ENCODE assay signal across 26 cellular contexts in the genomic region with DNA sequence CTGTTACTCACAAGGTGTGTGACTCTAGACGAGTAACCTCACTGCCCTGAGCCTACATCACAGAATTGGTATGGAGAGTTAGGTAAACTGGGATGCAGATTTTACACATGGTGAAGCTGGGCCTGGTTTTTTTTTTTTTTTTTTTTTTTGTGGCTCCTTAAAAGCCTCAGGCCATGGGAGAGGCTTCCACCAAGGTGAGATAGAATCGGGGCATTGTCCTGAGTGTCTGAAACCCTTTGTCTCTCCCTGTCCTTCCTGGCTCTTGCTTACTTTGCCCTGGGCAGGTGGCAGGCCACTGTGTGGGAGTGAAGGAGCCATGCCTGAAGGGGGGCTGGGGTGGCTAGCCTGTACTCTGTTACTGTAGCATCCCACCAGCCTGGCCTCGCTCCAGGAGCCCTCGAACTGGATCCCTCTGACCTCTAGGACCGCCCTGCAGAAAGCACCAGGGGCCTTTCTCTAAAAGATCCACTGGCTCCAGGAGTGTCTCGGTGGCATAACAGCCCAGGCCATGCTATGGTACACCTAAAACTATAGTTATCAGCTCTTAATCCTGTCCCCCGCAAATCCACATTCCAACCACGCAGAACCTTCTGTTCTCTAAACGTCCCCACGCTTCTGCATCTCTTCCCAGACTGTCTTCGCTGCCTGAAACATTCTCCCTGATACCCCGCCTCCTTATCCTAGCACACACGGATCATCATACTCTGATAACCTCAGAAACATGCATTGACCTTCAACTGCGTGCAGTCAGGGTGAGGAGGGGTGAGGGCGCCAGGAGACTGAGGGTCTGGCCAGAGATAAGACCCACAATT. TPM values are rescaled to one million over a fixed set of nuclear protein-coding genes. Genes with fewer than 3 reads are reported as not detected.
DNase-seq lines count a peak whose midpoint lies in the region; ATAC-seq and TF ChIP-seq lines count a peak whose summit lies in the region.
"Had no signal": no experiment of that assay in that cellular context is flagged by ENCODE, and none has a peak within 500 bp of the region (broad histone marks: within the 10 kb centered on the region; RNA-seq: fewer than 3 reads in every experiment).

No MANE protein-coding gene starts in this region.

- WGBS in endodermal cell (ENCODE audit: insufficient coverage in 1 of 2, insufficient read length in 1 of 2), 2 experiments: 88 to 89% methylated on average over 8 to 15 of the region's 15 CpGs
- no CpG with 5 or more reads among the region's 15 CpGs for WGBS in trophoblast cell (ENCODE audit: extremely low coverage, insufficient coverage, insufficient read length)

- H3K9me3 ChIP-seq in BLaER1 treated with 17β-estradiol and CSF1 and Interleukin-3, amounts not matched to agents 10 nM and 100 nM (replicated peaks in 1 of 11): no peaks in the 10 kb centered on the region
- no peaks in the 10 kb centered on the region for H3K9me3 ChIP-seq in PC-3 (ENCODE audit: low read length)
- H3K9me3 ChIP-seq in endodermal cell (ENCODE audit: control insufficient read depth, low read length): no peaks in the 10 kb centered on the region
- H3K9me3 ChIP-seq in trophoblast cell (ENCODE audit: insufficient read depth, low read depth, low read length): no peaks in the 10 kb centered on the region
- H3K9me3 ChIP-seq: adrenal gland, neutrophil, psoas muscle had no signal

- intact Hi-C loops in PC-3 (cut with micrococcal nuclease): no loop called here

- H3K23ac ChIP-seq in trophoblast cell (ENCODE audit: low read length): no peak overlapping the region

- H4K91ac ChIP-seq in trophoblast cell (ENCODE audit: low read depth, low read length): no peak overlapping the region

- H3K18ac ChIP-seq in trophoblast cell (ENCODE audit: low read length): no peak overlapping the region

- peaks cover 52% of the 10 kb centered on the region for H3K4me1 Mint-ChIP-seq in endodermal cell
- H3K4me1 Mint-ChIP-seq: stimulated activated memory B cell treated with anti-CD40 and anti-IgM and Interleukin-4, amounts not matched to agents 10 μg/mL and 1 μg/mL and 100 μg/mL, for 72 hours had no signal

- no peak overlapping the region for H2BK12ac ChIP-seq in trophoblast cell (ENCODE audit: low read length)

- peak overlapping the region in 9 of 11 experiments; percentile 44 to 94 (median 80); a peak in 17 of 22 replicates for H3K4me2 ChIP-seq in BLaER1 treated with 17β-estradiol and CSF1 and Interleukin-3, amounts not matched to agents 10 nM and 100 nM
- H3K4me2 ChIP-seq in PC-3 (ENCODE audit: low read length) (no peak overlapping the region), trophoblast cell (ENCODE audit: low read length) (no peak overlapping the region)

- H3K79me2 ChIP-seq in PC-3 (ENCODE audit: low read length) (no peaks in the 10 kb centered on the region), trophoblast cell (ENCODE audit: control insufficient read depth, insufficient read depth, low read length, poor library complexity) (no peaks in the 10 kb centered on the region)

- peaks cover 41% of the 10 kb centered on the region for H3K27me3 Mint-ChIP-seq in endodermal cell (ENCODE audit: insufficient read depth)

- H4K12ac ChIP-seq in trophoblast cell (ENCODE audit: low read depth, low read length): no peak overlapping the region

- H3K27ac Mint-ChIP-seq in endodermal cell: no peak overlapping the region
- H3K27ac Mint-ChIP-seq: dendritic cell treated with granulocyte-macrophage colony-stimulating factor and Interleukin-4, amounts not matched to agents 40 ng/mL and 50 ng/mL, for 4 days; stimulated activated memory B cell treated with anti-CD40 and anti-IgM and Interleukin-4, amounts not matched to agents 10 μg/mL and 1 μg/mL and 100 μg/mL, for 72 hours had no signal

- no peak for ATAC-seq in PC-3
- ATAC-seq: psoas muscle; stimulated activated memory B cell treated with anti-CD40 and anti-IgM and Interleukin-4, amounts not matched to agents 10 μg/mL and 1 μg/mL and 100 μg/mL, for 72 hours had no signal

- no peak overlapping the region for H3K4me3 ChIP-seq in BLaER1 treated with 17β-estradiol and CSF1 and Interleukin-3, amounts not matched to agents 10 nM and 100 nM
- H3K4me3 ChIP-seq in PC-3 (ENCODE audit: low read length) (no peak overlapping the region), endodermal cell (ENCODE audit: low read length) (no peak overlapping the region), trophoblast cell (ENCODE audit: low read depth, low read length) (no peak overlapping the region)
- H3K4me3 ChIP-seq: adrenal gland, psoas muscle had no signal

- TF ChIP-seq CTCF in PC-3 (conservative IDR thresholded peaks at IDR 0.05; ENCODE audit: low read depth, low read length): no peak
- no peak for TF ChIP-seq CTCF in endodermal cell (conservative IDR thresholded peaks at IDR 0.05)

- H2AK5ac ChIP-seq in trophoblast cell (ENCODE audit: low read length): no peak overlapping the region

- no TSS peak for BruUV-seq in PC-3 (replicated peaks; lab: Mats Ljungman, UMichigan)

- DNase-seq in PC-3 (peak; percentile 7), endodermal cell (peak; percentile 43), trophoblast cell (peak; percentile 54 to 86), GM19240 (ENCODE audit: insufficient read length, low spot score) (no peak), NK-92 (lab: John Stamatoyannopoulos, UW; ENCODE audit: unreplicated experiment) (no peak), dermis blood vessel endothelial cell (no peak)
- DNase-seq: activated CD4-positive, alpha-beta T cell treated with anti-CD3 and anti-CD28 coated beads, Interleukin-2, amount 50 U/mL, for 48 hours; brain microvascular endothelial cell; IMR-90; kidney glomerular epithelial cell; NCI-H1092; NCI-H187 treated with DMSO at 0.1 percent for 48 hours; NCI-H2227 treated with DMSO at 0.1 percent for 48 hours; NCI-H82; psoas muscle; SHP77; stimulated activated CD4-positive, alpha-beta T cell treated with anti-CD3 and anti-CD28 coated beads, Interleukin-4, amount 100 ng/mL, for 1 hour had no signal

- 0 out of 22 replicates have a peak, but pooled peaks cover 0 to 3% (median 0%) of the 10 kb centered on the region in 11 experiments for H3K27me3 ChIP-seq in BLaER1 treated with 17β-estradiol and CSF1 and Interleukin-3, amounts not matched to agents 10 nM and 100 nM
- no peaks in the 10 kb centered on the region for H3K27me3 ChIP-seq in PC-3 (ENCODE audit: low read length)
- H3K27me3 ChIP-seq in endodermal cell (ENCODE audit: control insufficient read depth, insufficient read depth, low read length, poor library complexity, severe bottlenecking): peaks cover 33% of the 10 kb centered on the region
- H3K27me3 ChIP-seq in trophoblast cell (ENCODE audit: insufficient read depth, low read length): no peaks in the 10 kb centered on the region
- H3K27me3 ChIP-seq: adrenal gland, neutrophil had no signal

- no peak overlapping the region for H3K4me3 Mint-ChIP-seq in endodermal cell
- H3K4me3 Mint-ChIP-seq: CD14-positive monocyte; dendritic cell treated with granulocyte-macrophage colony-stimulating factor and Interleukin-4, amounts not matched to agents 40 ng/mL and 50 ng/mL, for 4 days; stimulated activated memory B cell treated with anti-CD40 and anti-IgM and Interleukin-4, amounts not matched to agents 10 μg/mL and 1 μg/mL and 100 μg/mL, for 72 hours had no signal

- H3K79me1 ChIP-seq in trophoblast cell (ENCODE audit: low read length): no peaks in the 10 kb centered on the region

- CTCF ChIA-PET in PC-3 (lab: Charles Lee): no interaction called here

- no peak overlapping the region for H4K8ac ChIP-seq in trophoblast cell (ENCODE audit: low read depth, low read length)

- peaks cover 20 to 100% (median 77%) of the 10 kb centered on the region in 10 experiments for H3K4me1 ChIP-seq in BLaER1 treated with 17β-estradiol and CSF1 and Interleukin-3, amounts not matched to agents 10 nM and 100 nM
- H3K4me1 ChIP-seq in PC-3 (ENCODE audit: insufficient read depth, low read length) (peaks cover 8% of the 10 kb centered on the region; the same call in 1 of the 2 replicates), endodermal cell (ENCODE audit: control insufficient read depth, insufficient read depth, low read length) (peaks cover 22% of the 10 kb centered on the region), trophoblast cell (ENCODE audit: control insufficient read depth in 1 of 2, insufficient read depth in 2 of 2, low read length in 2 of 2) (peaks cover 2 to 4% of the 10 kb centered on the region in 2 experiments)
- H3K4me1 ChIP-seq: adrenal gland, psoas muscle had no signal

- H2AFZ ChIP-seq in PC-3 (ENCODE audit: low read length): no peak overlapping the region
- H2AFZ ChIP-seq in trophoblast cell (ENCODE audit: insufficient read depth, low read length, poor library complexity): no peak overlapping the region

- H3K9me3 Mint-ChIP-seq in endodermal cell: no peaks in the 10 kb centered on the region
- H3K9me3 Mint-ChIP-seq: CD14-positive monocyte; dendritic cell treated with granulocyte-macrophage colony-stimulating factor and Interleukin-4, amounts not matched to agents 40 ng/mL and 50 ng/mL, for 4 days; stimulated activated memory B cell treated with anti-CD40 and anti-IgM and Interleukin-4, amounts not matched to agents 10 μg/mL and 1 μg/mL and 100 μg/mL, for 72 hours had no signal

- H3K9me2 ChIP-seq in PC-3 (replicated peaks; ENCODE audit: low read length): no peaks in the 10 kb centered on the region

- H2BK120ac ChIP-seq in trophoblast cell (ENCODE audit: insufficient read depth, low read length, poor library complexity): no peak overlapping the region

- H2BK5ac ChIP-seq in trophoblast cell (ENCODE audit: low read depth, low read length, poor library complexity): no peak overlapping the region

- H3K36me3 ChIP-seq in BLaER1 treated with 17β-estradiol and CSF1 and Interleukin-3, amounts not matched to agents 10 nM and 100 nM: no peaks in the 10 kb centered on the region
- H3K36me3 ChIP-seq in PC-3 (ENCODE audit: low read depth, low read length) (no peaks in the 10 kb centered on the region), endodermal cell (ENCODE audit: control insufficient read depth, insufficient read depth, low read length) (no peaks in the 10 kb centered on the region), trophoblast cell (ENCODE audit: control insufficient read depth in 1 of 2, insufficient read depth in 2 of 2, low read length in 2 of 2) (no peaks in the 10 kb centered on the region)
- H3K36me3 ChIP-seq: adrenal gland, brain microvascular endothelial cell, neutrophil had no signal

- H3K27ac ChIP-seq in BLaER1 treated with 17β-estradiol and CSF1 and Interleukin-3, amounts not matched to agents 10 nM and 100 nM: peak overlapping the region in 5 of 11 experiments; percentile 8 to 53 (median 26); a peak in 5 of 22 replicates
- H3K27ac ChIP-seq in PC-3 (ENCODE audit: low read length) (no peak overlapping the region), endodermal cell (ENCODE audit: low read depth, low read length) (no peak overlapping the region), trophoblast cell (ENCODE audit: low read depth, low read length) (no peak overlapping the region)
- H3K27ac ChIP-seq: adrenal gland, brain microvascular endothelial cell, neutrophil, psoas muscle had no signal

- H3K14ac ChIP-seq in trophoblast cell (ENCODE audit: low read length): no peak overlapping the region

- H3F3A ChIP-seq in PC-3 (ENCODE audit: low read length, unreplicated experiment): no peaks in the 10 kb centered on the region

- H4K20me1 ChIP-seq in BLaER1 treated with 17β-estradiol and CSF1 and Interleukin-3, amounts not matched to agents 10 nM and 100 nM: no peaks in the 10 kb centered on the region
- no peaks in the 10 kb centered on the region for H4K20me1 ChIP-seq in PC-3 (ENCODE audit: low read length)

- no peak overlapping the region for H3K4ac ChIP-seq in trophoblast cell (ENCODE audit: low read depth, low read length)

- H3K9ac ChIP-seq in BLaER1 treated with 17β-estradiol and CSF1 and Interleukin-3, amounts not matched to agents 10 nM and 100 nM: no peak overlapping the region
- H3K9ac ChIP-seq in PC-3 (ENCODE audit: low read length) (no peak overlapping the region), endodermal cell (ENCODE audit: extremely low read depth, low read length, poor library complexity, severe bottlenecking) (no peak overlapping the region), trophoblast cell (ENCODE audit: low read length) (no peak overlapping the region)

- POLR2A ChIA-PET in PC-3 (lab: Charles Lee; ENCODE audit: unreplicated experiment): no interaction called here

- H3K36me3 Mint-ChIP-seq in endodermal cell (ENCODE audit: low read depth): no peaks in the 10 kb centered on the region
- H3K36me3 Mint-ChIP-seq: CD14-positive monocyte; stimulated activated memory B cell treated with anti-CD40 and anti-IgM and Interleukin-4, amounts not matched to agents 10 μg/mL and 1 μg/mL and 100 μg/mL, for 72 hours had no signal

RNA-seq across cellular contexts. Expression of a gene that starts 1.7 kb away (rescaled TPM):
- total RNA-seq in PC-3 (2014; rRNA removed): not detected in 2 replicates
- total RNA-seq in endodermal cell: not detected
- polyA plus RNA-seq in endodermal cell (2013, experiment 1 of 2): not detected
- polyA plus RNA-seq in endodermal cell (2013, experiment 2 of 2): not detected
- not detected in 2 replicates for polyA plus RNA-seq in trophoblast cell (2013)
- total RNA-seq in dermis blood vessel endothelial cell: not detected in 2 replicates
- total RNA-seq: adrenal gland, glomerular endothelial cell, IMR-90, psoas muscle, urinary bladder had no signal
- polyA plus RNA-seq: AG04450, CD14-positive monocyte, IMR-90 had no signal

RNA-seq across cellular contexts. Expression of a gene that starts 34.4 kb away (rescaled TPM):
- total RNA-seq in PC-3 (2014; rRNA removed) (not detected in 2 replicates), endodermal cell (not detected), dermis blood vessel endothelial cell (not detected in 2 replicates)
- not detected for polyA plus RNA-seq in endodermal cell (2013, experiment 1 of 2)
- polyA plus RNA-seq in endodermal cell (2013, experiment 2 of 2): not detected
- 0.05 and 0.12 TPM in 2 replicates for polyA plus RNA-seq in trophoblast cell (2013)
- total RNA-seq: adrenal gland, glomerular endothelial cell, IMR-90, psoas muscle had no signal
- polyA plus RNA-seq: adrenal gland, AG04450, CD14-positive monocyte, IMR-90, psoas muscle had no signal

Comparison
In these comparisons a context has a peak if more than half of its experiments do, and no peak if none do; other contexts are left out.
1. H3K4me2 ChIP-seq: peak in BLaER1 treated with 17β-estradiol and CSF1 and Interleukin-3, amounts not matched to agents 10 nM and 100 nM (9 of 11); none in PC-3 (single experiment) and trophoblast cell (single experiment).
2. DNase-seq: peak in PC-3 (single experiment), endodermal cell (single experiment) and trophoblast cell (2 of 2); none in GM19240 (single experiment), NK-92 (single experiment) and dermis blood vessel endothelial cell (single experiment).